16 cellular contexts compared by ENCODE assay signal in the genomic region with DNA sequence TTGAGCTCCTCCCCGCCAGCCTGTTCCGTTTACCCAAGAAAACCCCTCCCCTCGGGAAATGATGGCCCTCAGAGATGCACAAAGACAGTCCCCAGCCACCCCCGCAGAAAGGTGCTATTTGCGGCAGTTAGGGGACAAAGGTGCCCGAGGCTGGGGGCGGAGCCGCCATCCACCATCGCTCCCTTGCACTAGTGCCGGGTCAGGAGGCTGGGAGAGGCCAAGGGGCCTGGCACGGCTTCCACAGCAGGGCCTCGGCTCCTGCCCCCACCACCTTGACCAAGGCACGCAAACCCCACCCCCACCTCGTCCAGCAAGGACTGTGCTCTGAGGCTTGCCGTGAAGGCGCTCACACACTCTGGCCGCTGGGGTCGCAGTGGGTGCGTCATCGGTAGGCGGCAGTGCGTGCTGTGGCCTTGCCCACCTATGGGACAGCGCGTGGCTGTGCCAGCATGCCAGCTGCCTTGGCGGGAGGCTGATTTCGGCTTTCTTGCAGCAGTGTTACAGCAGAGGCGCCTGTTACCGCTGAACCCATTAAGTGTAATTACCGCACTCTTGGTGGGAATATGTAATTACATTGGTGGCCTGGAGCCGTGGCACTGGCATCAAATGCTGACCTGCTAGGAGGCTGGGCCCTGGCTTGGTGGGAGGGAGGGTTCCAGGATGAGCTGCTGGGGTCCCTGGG. TPM values are rescaled to one million over a fixed set of nuclear protein-coding genes. Genes with fewer than 3 reads are reported as not detected.
DNase-seq lines count a peak whose midpoint lies in the region; ATAC-seq, FAIRE-seq and TF ChIP-seq lines count a peak whose summit lies in the region.
"Had no signal": no experiment of that assay in that cellular context is flagged by ENCODE, and none has a peak within 500 bp of the region (broad histone marks: within the 10 kb centered on the region; RNA-seq: fewer than 3 reads in every experiment).

No MANE protein-coding gene starts in this region.

- CTCF ChIA-PET in MCF 10A (lab: Yijun Ruan, JAX), result interaction anchor here (1.0 to 2.0 kb wide), 7 partner anchors 10 to 142 kb away, joined by 3 to 5 read pairs (median 3); no protein-coding TSS in a partner anchor

- peak; percentile 55 for ATAC-seq in left lobe of liver
- no peak for ATAC-seq in activated T-cell treated with anti-CD3 and anti-CD28 coated beads, Interleukin-2, amount 50 U/mL, for 72 hours (replicated peaks in 1 of 2)
- no peak for ATAC-seq in HG03139 (IDR thresholded peaks at IDR 0.05; ENCODE audit: unreplicated experiment)

- no peak overlapping the region for H3K27ac Mint-ChIP-seq in MCF 10A (ENCODE audit: low read depth, unreplicated experiment)
- H3K27ac Mint-ChIP-seq in activated T-cell treated with anti-CD3 and anti-CD28 coated beads, Interleukin-2, amount 50 U/mL, for 72 hours, result no peak overlapping the region
- H3K27ac Mint-ChIP-seq: HFFc6, IgD-negative memory B cell had no signal

- H3K9me3 ChIP-seq in MG63, result no peaks in the 10 kb centered on the region
- H3K9me3 ChIP-seq: uterus had no signal

- no TSS peak for BruUV-seq in MCF 10A (replicated peaks; lab: Mats Ljungman, UMichigan)

- no peaks in the 10 kb centered on the region for H3K9me3 Mint-ChIP-seq in MCF 10A (ENCODE audit: unreplicated experiment)
- H3K9me3 Mint-ChIP-seq in activated T-cell treated with anti-CD3 and anti-CD28 coated beads, Interleukin-2, amount 50 U/mL, for 72 hours, result no peaks in the 10 kb centered on the region
- H3K9me3 Mint-ChIP-seq: HFFc6, IgD-negative memory B cell had no signal

- H3K4me3 ChIP-seq in MG63, result no peak overlapping the region
- H3K4me3 ChIP-seq: SK-N-MC, uterus had no signal

- FAIRE-seq in RCC 7860 (lab: Jason Lieb, UNC), result no peak
- FAIRE-seq: G401.6, GM18507 had no signal

- no peaks in the 10 kb centered on the region for H3K27me3 Mint-ChIP-seq in MCF 10A (ENCODE audit: insufficient read depth, unreplicated experiment)
- no peaks in the 10 kb centered on the region for H3K27me3 Mint-ChIP-seq in activated T-cell treated with anti-CD3 and anti-CD28 coated beads, Interleukin-2, amount 50 U/mL, for 72 hours (ENCODE audit: low read depth)

- DNase-seq in COR-L47 (lab: John Stamatoyannopoulos, UW), result peak; percentile 97
- peak; percentile 38 for DNase-seq in MG63
- peak; percentile 1 for DNase-seq in NCI-H774 (lab: John Stamatoyannopoulos, UW)
- peak; percentile 61 for DNase-seq in left lobe of liver (ENCODE audit: low spot score)
- DNase-seq in MCF 10A (ENCODE audit: unreplicated experiment), result no peak
- DNase-seq in activated T-cell treated with anti-CD3 and anti-CD28 coated beads, Interleukin-2, amount 50 U/mL, for 72 hours, result no peak
- no peak for DNase-seq in RCC 7860 (ENCODE audit: low spot score)
- DNase-seq: HFFc6; stimulated activated CD4-positive, alpha-beta T cell treated with anti-CD3 and anti-CD28 coated beads, Interleukin-2, amount 100 ng/mL, for 24 hours; uterus had no signal

- intact Hi-C loops in MCF 10A (cut with micrococcal nuclease), result no loop called here

- no peak overlapping the region for H3K4me3 Mint-ChIP-seq in MCF 10A (ENCODE audit: unreplicated experiment)
- H3K4me3 Mint-ChIP-seq in activated T-cell treated with anti-CD3 and anti-CD28 coated beads, Interleukin-2, amount 50 U/mL, for 72 hours, result no peak overlapping the region
- H3K4me3 Mint-ChIP-seq: HFFc6 had no signal

- POLR2A ChIA-PET in MCF 10A (lab: Yijun Ruan, JAX), result no interaction called here

- H3K27me3 ChIP-seq in MG63, result no peaks in the 10 kb centered on the region
- H3K27me3 ChIP-seq: uterus had no signal

- H3K36me3 Mint-ChIP-seq in MCF 10A (ENCODE audit: insufficient read depth, unreplicated experiment), result no peaks in the 10 kb centered on the region
- no peaks in the 10 kb centered on the region for H3K36me3 Mint-ChIP-seq in activated T-cell treated with anti-CD3 and anti-CD28 coated beads, Interleukin-2, amount 50 U/mL, for 72 hours (ENCODE audit: insufficient read depth in 2 of 2)
- H3K36me3 Mint-ChIP-seq: IgD-negative memory B cell had no signal

- no peaks in the 10 kb centered on the region for H3K4me1 Mint-ChIP-seq in MCF 10A (ENCODE audit: insufficient read depth, unreplicated experiment)
- H3K4me1 Mint-ChIP-seq in activated T-cell treated with anti-CD3 and anti-CD28 coated beads, Interleukin-2, amount 50 U/mL, for 72 hours (ENCODE audit: low read depth), result no peaks in the 10 kb centered on the region
- H3K4me1 Mint-ChIP-seq: IgD-negative memory B cell had no signal

- no peaks in the 10 kb centered on the region for H3K36me3 ChIP-seq in MG63
- H3K36me3 ChIP-seq: uterus had no signal

- TF ChIP-seq CTCF in MCF 10A (IDR thresholded peaks at IDR 0.05; ENCODE audit: unreplicated experiment), result no peak

RNA-seq across cellular contexts. Expression of gene TPSG1, which starts 31.8 kb away (rescaled TPM):
- 1.7 and 1.9 TPM in 2 replicates for total RNA-seq in MG63 (2014; rRNA removed; shearing (Covaris generic); ENCODE audit: low replicate concordance)
- total RNA-seq in left lobe of liver (0.15 TPM), MCF 10A (2022) (not detected in 2 replicates)
- under 1 TPM in 1 of 2 donors, not detected in 1; 0.32 TPM for total RNA-seq in activated T-cell treated with anti-CD3 and anti-CD28 coated beads, Interleukin-2, amount 50 U/mL, for 72 hours
- total RNA-seq: mononuclear cell had no signal

RNA-seq across cellular contexts. Expression of gene TPSB2, which starts 36.7 kb away (rescaled TPM):
- not detected in 2 replicates for total RNA-seq in MG63 (2014; rRNA removed; shearing (Covaris generic); ENCODE audit: low replicate concordance)
- total RNA-seq in left lobe of liver (1.6 TPM), MCF 10A (2022) (not detected in 2 replicates)
- total RNA-seq in activated T-cell treated with anti-CD3 and anti-CD28 coated beads, Interleukin-2, amount 50 U/mL, for 72 hours, result under 1 TPM in 1 of 2 donors, not detected in 1; 0.60 TPM
- total RNA-seq: HFFc6, mononuclear cell had no signal

RNA-seq across cellular contexts. Expression of gene CACNA1H, which starts 40.4 kb away (rescaled TPM):
- 0.27 and 0.59 TPM in 2 replicates for total RNA-seq in MG63 (2014; rRNA removed; shearing (Covaris generic); ENCODE audit: low replicate concordance)
- 4.2 TPM for total RNA-seq in left lobe of liver
- not detected in 2 replicates for total RNA-seq in MCF 10A (2022)
- under 1 TPM; 0.48 to 0.79 TPM for total RNA-seq in activated T-cell treated with anti-CD3 and anti-CD28 coated beads, Interleukin-2, amount 50 U/mL, for 72 hours

RNA-seq across cellular contexts. Expression of gene TPSAB1, which starts 47.2 kb away (rescaled TPM):
- not detected in 2 replicates for total RNA-seq in MG63 (2014; rRNA removed; shearing (Covaris generic); ENCODE audit: low replicate concordance)
- total RNA-seq in left lobe of liver (1.6 TPM), MCF 10A (2022) (not detected in 2 replicates)
- total RNA-seq in activated T-cell treated with anti-CD3 and anti-CD28 coated beads, Interleukin-2, amount 50 U/mL, for 72 hours, result under 1 TPM in 1 of 2 donors, not detected in 1; 0.28 TPM
- total RNA-seq: HFFc6, mononuclear cell had no signal

Comparison
In these comparisons a context has a peak if more than half of its experiments do, and no peak if none do; other contexts are left out.
1. DNase-seq: peak in COR-L47 (single experiment), MG63 (single experiment), NCI-H774 (single experiment) and left lobe of liver (single experiment); none in MCF 10A (single experiment), activated T-cell treated with anti-CD3 and anti-CD28 coated beads, Interleukin-2, amount 50 U/mL, for 72 hours (0 of 2) and RCC 7860 (single experiment).